In genomic region chr15:66356069-66356358, GRCh38 we compare ENCODE assay signal across 8 cellular contexts. TPM values are rescaled to one million over a fixed set of nuclear protein-coding genes. Genes with fewer than 3 reads are reported as not detected.
DNase-seq lines count a peak whose midpoint lies in the region; ATAC-seq and TF ChIP-seq lines count a peak whose summit lies in the region.

No MANE protein-coding gene starts in this region.

- ATAC-seq in activated CD8-positive, alpha-beta T cell treated with anti-CD3 and anti-CD28 coated beads for 36 hours, result no peak
- no peak for ATAC-seq in HG03439 (IDR thresholded peaks at IDR 0.05; ENCODE audit: unreplicated experiment)

- intact Hi-C loops in activated CD8-positive, alpha-beta T cell treated with anti-CD3 and anti-CD28 coated beads for 36 hours (cut with micrococcal nuclease), result loop anchor here (10.0 kb wide), 1 partner anchor 139 kb away; the partner anchor contains the start of gene SNAPC5
- intact Hi-C loops in tibial artery (cut with DNase I; ENCODE audit: low total_unique reads), result no loop called here

- CTCF ChIA-PET in activated naive CD4-positive, alpha-beta T cell treated with anti-CD3 and anti-CD28 coated beads, Interleukin-2, amount 10 ng/mL, durations not matched to agents 7 days and 5 days (lab: Charles Lee), result interaction anchor here (0.7 to 4.1 kb wide), 2 partner anchors 32 to 142 kb away, joined by 3 to 31 read pairs; partner anchors contain the start of gene SNAPC5
- CTCF ChIA-PET in activated CD8-positive, alpha-beta T cell treated with anti-CD3 and anti-CD28 coated beads for 36 hours (lab: Charles Lee), result interaction anchor here (1.2 to 5.8 kb wide), 3 partner anchors 30 to 142 kb away, joined by 3 to 39 read pairs (median 5); partner anchors contain the start of genes MAP2K1 and SNAPC5

- H3K4me3 Mint-ChIP-seq in activated naive CD4-positive, alpha-beta T cell treated with anti-CD3 and anti-CD28 coated beads, Interleukin-2, amount 10 ng/mL, durations not matched to agents 7 days and 5 days, result peak overlapping the region; percentile 99
- H3K4me3 Mint-ChIP-seq in activated CD8-positive, alpha-beta T cell treated with anti-CD3 and anti-CD28 coated beads for 36 hours, result peak overlapping the region; percentile 94

- H3K9me3 Mint-ChIP-seq in activated naive CD4-positive, alpha-beta T cell treated with anti-CD3 and anti-CD28 coated beads, Interleukin-2, amount 10 ng/mL, durations not matched to agents 7 days and 5 days, result no peaks in the 10 kb centered on the region
- no peaks in the 10 kb centered on the region for H3K9me3 Mint-ChIP-seq in activated CD8-positive, alpha-beta T cell treated with anti-CD3 and anti-CD28 coated beads for 36 hours

- H3K4me1 Mint-ChIP-seq in activated naive CD4-positive, alpha-beta T cell treated with anti-CD3 and anti-CD28 coated beads, Interleukin-2, amount 10 ng/mL, durations not matched to agents 7 days and 5 days, result peaks cover 39% of the 10 kb centered on the region
- H3K4me1 Mint-ChIP-seq in activated CD8-positive, alpha-beta T cell treated with anti-CD3 and anti-CD28 coated beads for 36 hours (ENCODE audit: low read depth), result peaks cover 24% of the 10 kb centered on the region

- no peaks in the 10 kb centered on the region for H3K9me3 ChIP-seq in tibial artery

- peak overlapping the region; percentile 97 for H3K27ac Mint-ChIP-seq in activated naive CD4-positive, alpha-beta T cell treated with anti-CD3 and anti-CD28 coated beads, Interleukin-2, amount 10 ng/mL, durations not matched to agents 7 days and 5 days
- H3K27ac Mint-ChIP-seq in activated CD8-positive, alpha-beta T cell treated with anti-CD3 and anti-CD28 coated beads for 36 hours, result peak overlapping the region; percentile 99

- H3K36me3 ChIP-seq in kidney epithelial cell (ENCODE audit: control insufficient read depth, insufficient read depth, low read length) (no peaks in the 10 kb centered on the region), tibial artery (peaks cover 0 to 16% (median 8%) of the 10 kb centered on the region in 3 donors)

- DNase-seq in activated naive CD4-positive, alpha-beta T cell treated with anti-CD3 and anti-CD28 coated beads, Interleukin-2, amount 10 ng/mL, durations not matched to agents 7 days and 5 days, result no peak
- no peak for DNase-seq in activated naive CD4-positive, alpha-beta T cell treated with Interleukin-2 at 50 U/mL for 16 hours
- DNase-seq in activated CD8-positive, alpha-beta T cell treated with anti-CD3 and anti-CD28 coated beads for 36 hours, result no peak
- DNase-seq in kidney epithelial cell (ENCODE audit: low read depth) (no peak), tibial artery (no peak), NCI-H187 (lab: John Stamatoyannopoulos, UW) (no peak), hypothalamus (lab: John Stamatoyannopoulos, UW) (no peak)

- POLR2A ChIA-PET in activated CD8-positive, alpha-beta T cell treated with anti-CD3 and anti-CD28 coated beads for 36 hours (lab: Charles Lee), result interaction anchor here (0.6 to 2.6 kb wide), 11 partner anchors 12 to 148 kb away, joined by 3 to 20 read pairs (median 4); partner anchors contain the start of genes MAP2K1, RPL4, SNAPC5 and ZWILCH

- peaks cover 0 to 4% (median 0%) of the 10 kb centered on the region in 4 donors for H3K4me1 ChIP-seq in tibial artery

- H3K4me3 ChIP-seq in kidney epithelial cell (ENCODE audit: low read depth, low read length), result peak overlapping the region; percentile 76
- H3K4me3 ChIP-seq in tibial artery, result peak overlapping the region; percentile 56 to 67

- peak overlapping the region; percentile 69 to 74 for H3K27ac ChIP-seq in tibial artery

- H3K27me3 ChIP-seq in kidney epithelial cell (ENCODE audit: control insufficient read depth, insufficient read depth, low read length), result no peaks in the 10 kb centered on the region
- no peaks in the 10 kb centered on the region for H3K27me3 ChIP-seq in tibial artery

- TF ChIP-seq CTCF in activated CD8-positive, alpha-beta T cell treated with anti-CD3 and anti-CD28 coated beads for 36 hours (IDR thresholded peaks at IDR 0.05), result no peak
- TF ChIP-seq CTCF in kidney epithelial cell (IDR thresholded peaks at IDR 0.05; ENCODE audit: insufficient read depth, low read length, poor library complexity, severe bottlenecking), result no peak
- no peak for TF ChIP-seq CTCF in tibial artery (IDR thresholded peaks at IDR 0.05)

- H3K36me3 Mint-ChIP-seq in activated naive CD4-positive, alpha-beta T cell treated with anti-CD3 and anti-CD28 coated beads, Interleukin-2, amount 10 ng/mL, durations not matched to agents 7 days and 5 days, result peaks cover 13% of the 10 kb centered on the region
- peaks cover 29% of the 10 kb centered on the region for H3K36me3 Mint-ChIP-seq in activated CD8-positive, alpha-beta T cell treated with anti-CD3 and anti-CD28 coated beads for 36 hours (ENCODE audit: low read depth)

- H3K27me3 Mint-ChIP-seq in activated naive CD4-positive, alpha-beta T cell treated with anti-CD3 and anti-CD28 coated beads, Interleukin-2, amount 10 ng/mL, durations not matched to agents 7 days and 5 days, result no peaks in the 10 kb centered on the region
- H3K27me3 Mint-ChIP-seq in activated CD8-positive, alpha-beta T cell treated with anti-CD3 and anti-CD28 coated beads for 36 hours, result no peaks in the 10 kb centered on the region

RNA-seq across cellular contexts. Expression of gene TIPIN, which starts 0.5 kb away (rescaled TPM):
- 10 to 100 TPM; 49.8 to 50.1 TPM for total RNA-seq in activated CD8-positive, alpha-beta T cell treated with anti-CD3 and anti-CD28 coated beads for 36 hours
- 9.8 and 9.9 TPM in 2 replicates for total RNA-seq in kidney epithelial cell

RNA-seq across cellular contexts. Expression of gene MAP2K1, which starts 30.7 kb away (rescaled TPM):
- 100 to 1,000 TPM; 117 to 118 TPM for total RNA-seq in activated CD8-positive, alpha-beta T cell treated with anti-CD3 and anti-CD28 coated beads for 36 hours
- total RNA-seq in kidney epithelial cell, result 51.9 and 62.0 TPM in 2 replicates
